ENCODE assay signal across 12 cellular contexts in genomic region chr4:90842960-90843359, GRCh38.
DNase-seq lines count a peak whose midpoint lies in the region; ATAC-seq and TF ChIP-seq lines count a peak whose summit lies in the region.
"Had no signal": no experiment of that assay in that cellular context is flagged by ENCODE, and none has a peak within 500 bp of the region (broad histone marks: within the 10 kb centered on the region; RNA-seq: fewer than 3 reads in every experiment).

No MANE protein-coding gene starts in this region.

- DNase-seq in lower lobe of right lung (no peak), osteoblast (ENCODE audit: insufficient read length, low spot score, missing footprints) (no peak), UCSD-AML1 (lab: John Stamatoyannopoulos, UW; ENCODE audit: unreplicated experiment) (no peak), GOT3 (lab: John Stamatoyannopoulos, UW) (no peak)
- no peak for DNase-seq in activated CD4-positive, alpha-beta T cell treated with anti-CD3 and anti-CD28 coated beads, Interleukin-2, amount 10 ng/mL, durations not matched to agents 24 days and 14 days
- DNase-seq: activated naive CD4-positive, alpha-beta T cell; Calu3; dorsolateral prefrontal cortex had no signal

- H3K27ac ChIP-seq in lower lobe of right lung, result no peak overlapping the region
- H3K27ac ChIP-seq in osteoblast (ENCODE audit: low read depth, low read length), result no peak overlapping the region
- H3K27ac ChIP-seq: dorsolateral prefrontal cortex, parathyroid adenoma had no signal

- TF ChIP-seq CTCF in lower lobe of right lung (IDR thresholded peaks at IDR 0.05), result no peak
- no peak for TF ChIP-seq CTCF in osteoblast (IDR thresholded peaks at IDR 0.05; ENCODE audit: extremely low read depth, low read depth, low read length)

- no peaks in the 10 kb centered on the region for H3K9me3 Mint-ChIP-seq in activated CD4-positive, alpha-beta T cell treated with anti-CD3 and anti-CD28 coated beads, Interleukin-2, amount 10 ng/mL, durations not matched to agents 24 days and 14 days

- no peak overlapping the region for H3K4me3 ChIP-seq in lower lobe of right lung
- no peak overlapping the region for H3K4me3 ChIP-seq in osteoblast (ENCODE audit: insufficient read depth, low read length)
- H3K4me3 ChIP-seq: dorsolateral prefrontal cortex had no signal

- H3K27ac Mint-ChIP-seq in activated CD4-positive, alpha-beta T cell treated with anti-CD3 and anti-CD28 coated beads, Interleukin-2, amount 10 ng/mL, durations not matched to agents 24 days and 14 days, result no peak overlapping the region

- H3K9me3 ChIP-seq in lower lobe of right lung (no peaks in the 10 kb centered on the region), osteoblast (ENCODE audit: low read depth, low read length) (no peaks in the 10 kb centered on the region)

- no peak overlapping the region for H3K4me2 ChIP-seq in osteoblast (ENCODE audit: insufficient read depth, low read length)

- H2AFZ ChIP-seq in osteoblast (ENCODE audit: low read length), result no peak overlapping the region
- H2AFZ ChIP-seq: parathyroid adenoma had no signal

- no peaks in the 10 kb centered on the region for H3K4me1 Mint-ChIP-seq in activated CD4-positive, alpha-beta T cell treated with anti-CD3 and anti-CD28 coated beads, Interleukin-2, amount 10 ng/mL, durations not matched to agents 24 days and 14 days

- intact Hi-C loops in lower lobe of right lung (cut with DNase I), result no loop called here
- intact Hi-C loops in activated CD4-positive, alpha-beta T cell treated with anti-CD3 and anti-CD28 coated beads, Interleukin-2, amount 10 ng/mL, durations not matched to agents 24 days and 14 days (cut with micrococcal nuclease), result no loop called here

- H3K4me1 ChIP-seq in lower lobe of right lung (no peaks in the 10 kb centered on the region), osteoblast (ENCODE audit: insufficient read depth, low read length) (no peaks in the 10 kb centered on the region)
- H3K4me1 ChIP-seq: parathyroid adenoma had no signal

- H3K36me3 ChIP-seq in lower lobe of right lung, result no peaks in the 10 kb centered on the region
- H3K36me3 ChIP-seq in osteoblast (ENCODE audit: insufficient read depth, low read length), result no peaks in the 10 kb centered on the region

- no peaks in the 10 kb centered on the region for H3K79me2 ChIP-seq in osteoblast (ENCODE audit: insufficient read depth, low read length)
- H3K79me2 ChIP-seq: parathyroid adenoma had no signal

- H3K4me3 Mint-ChIP-seq in activated CD4-positive, alpha-beta T cell treated with anti-CD3 and anti-CD28 coated beads, Interleukin-2, amount 10 ng/mL, durations not matched to agents 24 days and 14 days, result no peak overlapping the region

- H3K36me3 Mint-ChIP-seq in activated CD4-positive, alpha-beta T cell treated with anti-CD3 and anti-CD28 coated beads, Interleukin-2, amount 10 ng/mL, durations not matched to agents 24 days and 14 days (ENCODE audit: low read depth), result no peaks in the 10 kb centered on the region

- H3K27me3 Mint-ChIP-seq in activated CD4-positive, alpha-beta T cell treated with anti-CD3 and anti-CD28 coated beads, Interleukin-2, amount 10 ng/mL, durations not matched to agents 24 days and 14 days, result no peaks in the 10 kb centered on the region

- no peaks in the 10 kb centered on the region for H3K27me3 ChIP-seq in lower lobe of right lung (ENCODE audit: low read depth)
- no peaks in the 10 kb centered on the region for H3K27me3 ChIP-seq in osteoblast (ENCODE audit: insufficient read depth, low read length)
- H3K27me3 ChIP-seq: dorsolateral prefrontal cortex had no signal

- ATAC-seq in GM19035 (IDR thresholded peaks at IDR 0.05; ENCODE audit: unreplicated experiment), result peak; percentile 89
- peak; percentile 98 for ATAC-seq in HG02642 (IDR thresholded peaks at IDR 0.05; ENCODE audit: poor library complexity, unreplicated experiment)
- ATAC-seq in HG03460 (IDR thresholded peaks at IDR 0.05; ENCODE audit: unreplicated experiment), result peak; percentile 97
- ATAC-seq in lower lobe of right lung, result peak; percentile 77 to 90

- H4K20me1 ChIP-seq in osteoblast (ENCODE audit: insufficient read depth, low read length), result no peaks in the 10 kb centered on the region
